8 cellular contexts compared by ENCODE assay signal in genomic region chr6:152271681-152272464, GRCh38.
A peak's percentile ranks its signal among the peaks of the same experiment; 100 is the strongest.
DNase-seq lines count a peak whose midpoint lies in the region; ATAC-seq lines count a peak whose summit lies in the region.

No MANE protein-coding gene starts in this region.

- no peak overlapping the region for H3K4me2 ChIP-seq in mesenchymal stem cell (ENCODE audit: low read length, poor library complexity, severe bottlenecking)

- no peak overlapping the region for H2BK12ac ChIP-seq in mesenchymal stem cell (ENCODE audit: low read length in 2 of 2)

- H4K8ac ChIP-seq in mesenchymal stem cell (ENCODE audit: low read length): no peak overlapping the region

- H4K91ac ChIP-seq in mesenchymal stem cell (ENCODE audit: low read length): no peak overlapping the region

- no peak overlapping the region for H3K18ac ChIP-seq in mesenchymal stem cell (ENCODE audit: low read depth in 1 of 2, low read length in 2 of 2)

- H3K14ac ChIP-seq in mesenchymal stem cell (ENCODE audit: low read length in 2 of 2): no peak overlapping the region

- H3K4ac ChIP-seq in mesenchymal stem cell (ENCODE audit: low read depth in 1 of 2, low read length in 2 of 2): no peak overlapping the region

- H3K4me1 ChIP-seq in mesenchymal stem cell (ENCODE audit: control insufficient read depth, insufficient read depth, low read depth, low read length): peaks cover 2% of the 10 kb centered on the region

- H3K27ac ChIP-seq in mesenchymal stem cell (ENCODE audit: low read length, poor library complexity, severe bottlenecking): no peak overlapping the region

- H3K9ac ChIP-seq in mesenchymal stem cell (ENCODE audit: low read length): peak overlapping the region; percentile 56

- WGBS in mesenchymal stem cell: 92% methylated on average over 6 of the region's 7 CpGs

- H2AFZ ChIP-seq in mesenchymal stem cell (ENCODE audit: low read depth, low read length): no peak overlapping the region

- no peaks in the 10 kb centered on the region for H3K9me3 ChIP-seq in mesenchymal stem cell (ENCODE audit: control insufficient read depth, low read length)

- H2AK5ac ChIP-seq in mesenchymal stem cell (ENCODE audit: low read length, severe bottlenecking): no peak overlapping the region

- H2BK15ac ChIP-seq in mesenchymal stem cell (ENCODE audit: low read depth, poor library complexity, severe bottlenecking): no peak overlapping the region

- H2BK120ac ChIP-seq in mesenchymal stem cell (ENCODE audit: low read depth, low read length): no peak overlapping the region

- H3K23ac ChIP-seq in mesenchymal stem cell (ENCODE audit: low read length in 2 of 2): no peak overlapping the region

- ATAC-seq in HG02759 (IDR thresholded peaks at IDR 0.05; ENCODE audit: unreplicated experiment): peak; percentile 52

- DNase-seq in ELF-1 (ENCODE audit: low read depth, low spot score) (peak; percentile 15), amniotic epithelial cell (ENCODE audit: low read depth) (peak; percentile 33), mesenchymal stem cell (no peak), HT-29 (ENCODE audit: low spot score) (no peak), pons (ENCODE audit: low spot score) (no peak), inferior parietal cortex (ENCODE audit: extremely low spot score) (no peak), NCI-H1417 (lab: John Stamatoyannopoulos, UW) (no peak)

- H3K79me1 ChIP-seq in mesenchymal stem cell (replicated peaks; ENCODE audit: low read length, poor library complexity, severe bottlenecking): peaks cover 4% of the 10 kb centered on the region

- H3K36me3 ChIP-seq in mesenchymal stem cell (ENCODE audit: control insufficient read depth in 1 of 2, insufficient read depth in 2 of 2, low read depth in 1 of 2, low read length in 2 of 2): peaks cover 9 to 35% of the 10 kb centered on the region in 2 experiments

- peak overlapping the region in 1 of 2 experiments; percentile 17 for H3K4me3 ChIP-seq in mesenchymal stem cell (ENCODE audit: insufficient read depth in 1 of 2, low read depth in 1 of 2, low read length in 2 of 2)

- H2BK5ac ChIP-seq in mesenchymal stem cell (ENCODE audit: low read depth, low read length, poor library complexity, severe bottlenecking): no peak overlapping the region

- no peaks in the 10 kb centered on the region for H3K27me3 ChIP-seq in mesenchymal stem cell (ENCODE audit: control insufficient read depth in 1 of 2, insufficient read depth in 1 of 2, low read length in 2 of 2)

Comparison
In these comparisons a context has a peak if more than half of its experiments do, and no peak if none do; other contexts are left out.
1. DNase-seq: peak in ELF-1 (single experiment) and amniotic epithelial cell (single experiment); none in mesenchymal stem cell (single experiment), HT-29 (single experiment), pons (single experiment), inferior parietal cortex (single experiment) and NCI-H1417 (0 of 3).